Comparison of ENCODE assay signal across 12 cellular contexts in genomic region chr1:2233468-2233867, GRCh38. TPM values are rescaled to one million over a fixed set of nuclear protein-coding genes. Genes with fewer than 3 reads are reported as not detected.
A peak's percentile ranks its signal among the peaks of the same experiment; 100 is the strongest.
DNase-seq lines count a peak whose midpoint lies in the region; ATAC-seq and TF ChIP-seq lines count a peak whose summit lies in the region.
"Had no signal": no experiment of that assay in that cellular context is flagged by ENCODE, and none has a peak within 500 bp of the region (broad histone marks: within the 10 kb centered on the region; RNA-seq: fewer than 3 reads in every experiment).

No MANE protein-coding gene starts in this region.

- no peak for ATAC-seq in natural killer cell treated with Interleukin-12 subunit alpha and Interleukin-12 subunit beta and Interleukin-15 and Interleukin-18, amount 100 ng/mL, for 72 hours
- ATAC-seq in GM18909 (IDR thresholded peaks at IDR 0.05; ENCODE audit: poor library complexity, unreplicated experiment), result no peak

- H3K4me3 Mint-ChIP-seq in endodermal cell, result no peak overlapping the region
- H3K4me3 Mint-ChIP-seq in natural killer cell treated with Interleukin-12 subunit alpha and Interleukin-12 subunit beta and Interleukin-15 and Interleukin-18, amount 100 ng/mL, for 72 hours, result peak overlapping the region; percentile 27

- no peak overlapping the region for H2AFZ ChIP-seq in ACC112 (ENCODE audit: low read length, unreplicated experiment)

- H3K27ac ChIP-seq in ACC112 (ENCODE audit: low read depth, low read length) (peak overlapping the region; percentile 73; the same call in 1 of the 2 replicates), Peyer's patch (peak overlapping the region; percentile 76 to 89 (median 86)), endodermal cell (ENCODE audit: low read depth, low read length) (no peak overlapping the region)
- H3K27ac ChIP-seq: KMS-11, SJSA1 had no signal

- no peaks in the 10 kb centered on the region for H3K27me3 ChIP-seq in ACC112 (ENCODE audit: insufficient read depth, low read length)
- no peaks in the 10 kb centered on the region for H3K27me3 ChIP-seq in Peyer's patch
- H3K27me3 ChIP-seq in endodermal cell (ENCODE audit: control insufficient read depth, insufficient read depth, low read length, poor library complexity, severe bottlenecking), result no peaks in the 10 kb centered on the region
- H3K27me3 ChIP-seq: SJSA1 had no signal

- H3K27ac Mint-ChIP-seq in endodermal cell, result peak overlapping the region; percentile 52
- H3K27ac Mint-ChIP-seq in natural killer cell treated with Interleukin-12 subunit alpha and Interleukin-12 subunit beta and Interleukin-15 and Interleukin-18, amount 100 ng/mL, for 72 hours, result no peak overlapping the region

- no peak overlapping the region for H3K9ac ChIP-seq in endodermal cell (ENCODE audit: extremely low read depth, low read length, poor library complexity, severe bottlenecking)
- H3K9ac ChIP-seq: KMS-11 had no signal

- no peaks in the 10 kb centered on the region for H3K27me3 Mint-ChIP-seq in endodermal cell (ENCODE audit: insufficient read depth)
- H3K27me3 Mint-ChIP-seq in natural killer cell treated with Interleukin-12 subunit alpha and Interleukin-12 subunit beta and Interleukin-15 and Interleukin-18, amount 100 ng/mL, for 72 hours, result no peaks in the 10 kb centered on the region

- DNase-seq in Peyer's patch (no peak), endodermal cell (peak; percentile 44), CD1c-positive myeloid dendritic cell (ENCODE audit: extremely low spot score) (no peak), NCI-H2107 treated with DMSO at 0.1 percent for 48 hours (lab: John Stamatoyannopoulos, UW; ENCODE audit: unreplicated experiment) (no peak)
- DNase-seq in natural killer cell treated with Interleukin-12 subunit alpha and Interleukin-12 subunit beta and Interleukin-15 and Interleukin-18, amount 100 ng/mL, for 72 hours (ENCODE audit: low spot score), result no peak
- DNase-seq in stimulated activated CD4-positive, alpha-beta T cell treated with anti-CD3 and anti-CD28 coated beads, Interleukin-4, amount 100 ng/mL, for 24 hours, result no peak
- DNase-seq: DMS53; effector CD4-positive, alpha-beta T cell had no signal

- WGBS in endodermal cell (ENCODE audit: insufficient coverage in 1 of 2, insufficient read length in 1 of 2), 2 experiments, result 88 to 100% methylated on average over 1 to 12 of the region's 12 CpGs

- peaks cover 43% of the 10 kb centered on the region for H3K4me1 ChIP-seq in ACC112 (ENCODE audit: control insufficient read depth, insufficient read depth, low read length, unreplicated experiment)
- peaks cover 13 to 86% (median 72%) of the 10 kb centered on the region in 4 donors for H3K4me1 ChIP-seq in Peyer's patch
- peaks cover 11% of the 10 kb centered on the region for H3K4me1 ChIP-seq in endodermal cell (ENCODE audit: control insufficient read depth, insufficient read depth, low read length)

- TF ChIP-seq CTCF in Peyer's patch (IDR thresholded peaks at IDR 0.05) (no peak), endodermal cell (conservative IDR thresholded peaks at IDR 0.05) (no peak)

- peaks cover 8% of the 10 kb centered on the region for H3K36me3 Mint-ChIP-seq in endodermal cell (ENCODE audit: low read depth)
- no peaks in the 10 kb centered on the region for H3K36me3 Mint-ChIP-seq in natural killer cell treated with Interleukin-12 subunit alpha and Interleukin-12 subunit beta and Interleukin-15 and Interleukin-18, amount 100 ng/mL, for 72 hours

- H3K36me3 ChIP-seq in ACC112 (ENCODE audit: insufficient read depth, low read length), result no peaks in the 10 kb centered on the region
- no peaks in the 10 kb centered on the region for H3K36me3 ChIP-seq in Peyer's patch
- peaks cover 6% of the 10 kb centered on the region for H3K36me3 ChIP-seq in endodermal cell (ENCODE audit: control insufficient read depth, insufficient read depth, low read length)

- peaks cover 48% of the 10 kb centered on the region for H3K4me1 Mint-ChIP-seq in endodermal cell
- H3K4me1 Mint-ChIP-seq in natural killer cell treated with Interleukin-12 subunit alpha and Interleukin-12 subunit beta and Interleukin-15 and Interleukin-18, amount 100 ng/mL, for 72 hours (ENCODE audit: low read depth in 2 of 2), result peaks cover 50 to 58% of the 10 kb centered on the region in 2 donors

- peaks cover 93% of the 10 kb centered on the region for H3K79me2 ChIP-seq in ACC112 (ENCODE audit: control insufficient read depth, insufficient read depth, low read length, unreplicated experiment)

- no peaks in the 10 kb centered on the region for H3K9me3 ChIP-seq in Peyer's patch
- H3K9me3 ChIP-seq in endodermal cell (ENCODE audit: control insufficient read depth, low read length), result no peaks in the 10 kb centered on the region
- H3K9me3 ChIP-seq: SJSA1 had no signal

- H3K4me3 ChIP-seq in ACC112 (ENCODE audit: low read depth, low read length), result peak overlapping the region; percentile 93
- peak overlapping the region in 3 of 4 donors; percentile 30 to 89 (median 69) for H3K4me3 ChIP-seq in Peyer's patch
- no peak overlapping the region for H3K4me3 ChIP-seq in endodermal cell (ENCODE audit: low read length)
- H3K4me3 ChIP-seq: SJSA1 had no signal

- no peak for TF ChIP-seq POLR2A in Peyer's patch (IDR thresholded peaks at IDR 0.05)

- H3K9me3 Mint-ChIP-seq in endodermal cell, result no peaks in the 10 kb centered on the region
- H3K9me3 Mint-ChIP-seq in natural killer cell treated with Interleukin-12 subunit alpha and Interleukin-12 subunit beta and Interleukin-15 and Interleukin-18, amount 100 ng/mL, for 72 hours, result no peaks in the 10 kb centered on the region

RNA-seq across cellular contexts. Expression of gene SKI, which starts 5.3 kb away (rescaled TPM):
- 10 to 100 TPM; 20.1 to 41.5 (median 37.1) TPM for total RNA-seq in Peyer's patch
- 10 to 100 TPM; 65.4 to 79.2 TPM for total RNA-seq in endodermal cell
- 39.9 TPM for polyA plus RNA-seq in endodermal cell (2013, experiment 1 of 2)
- polyA plus RNA-seq in endodermal cell (2013, experiment 2 of 2), result 37.7 TPM
- total RNA-seq in natural killer cell treated with Interleukin-12 subunit alpha and Interleukin-12 subunit beta and Interleukin-15 and Interleukin-18, amount 100 ng/mL, for 72 hours, result 10 to 100 TPM; 16.5 to 42.7 TPM

RNA-seq across cellular contexts. Expression of gene FAAP20, which starts 38.9 kb away (rescaled TPM):
- 10 to 100 TPM; 16.5 to 31.2 (median 25.4) TPM for total RNA-seq in Peyer's patch
- total RNA-seq in endodermal cell, result 100 to 1,000 TPM; 126 to 154 TPM
- 91.8 TPM for polyA plus RNA-seq in endodermal cell (2013, experiment 1 of 2)
- 88.9 TPM for polyA plus RNA-seq in endodermal cell (2013, experiment 2 of 2)
- total RNA-seq in natural killer cell treated with Interleukin-12 subunit alpha and Interleukin-12 subunit beta and Interleukin-15 and Interleukin-18, amount 100 ng/mL, for 72 hours, result 10 to 100 TPM; 43.4 to 61.8 TPM
